28 cellular contexts compared by ENCODE assay signal in the genomic region with DNA sequence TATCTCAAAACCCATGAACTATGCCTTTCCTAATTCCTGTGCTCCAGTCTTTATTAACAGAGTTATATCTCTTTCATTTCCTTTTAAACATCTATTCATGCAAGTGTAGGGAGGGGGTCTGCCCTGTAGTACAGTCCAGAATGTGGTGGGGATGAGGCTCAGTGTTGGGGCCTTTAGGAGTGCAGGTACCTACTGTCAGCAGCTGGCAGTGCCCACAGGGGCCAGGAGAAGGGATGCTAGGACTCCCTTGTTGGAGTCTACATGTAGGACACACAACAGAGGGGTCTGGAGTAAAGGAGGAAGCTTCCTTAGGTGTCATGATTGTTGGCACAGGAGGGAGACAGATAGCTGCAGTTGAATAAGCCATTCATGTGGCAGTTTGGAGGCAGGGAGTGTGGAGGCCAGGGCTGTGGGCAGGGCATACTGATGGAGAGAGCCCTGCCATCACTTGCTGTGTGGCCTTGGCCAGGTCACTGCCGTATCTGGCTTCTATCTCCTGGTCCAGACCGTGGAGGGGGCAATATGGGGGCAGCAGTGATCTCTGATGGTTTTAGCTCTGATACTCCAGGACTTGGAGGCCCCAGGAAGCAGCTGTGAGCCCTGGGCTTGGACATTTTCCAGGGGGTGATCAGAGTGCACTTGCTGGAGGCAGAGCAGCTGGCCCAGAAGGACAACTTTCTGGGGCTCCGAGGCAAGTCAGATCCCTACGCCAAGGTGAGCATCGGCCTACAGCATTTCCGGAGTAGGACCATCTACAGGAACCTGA. TPM values are rescaled to one million over a fixed set of nuclear protein-coding genes. Genes with fewer than 3 reads are reported as not detected.
DNase-seq lines count a peak whose midpoint lies in the region; ATAC-seq lines count a peak whose summit lies in the region.
"Had no signal": no experiment of that assay in that cellular context is flagged by ENCODE, and none has a peak within 500 bp of the region (broad histone marks: within the 10 kb centered on the region; RNA-seq: fewer than 3 reads in every experiment).

No MANE protein-coding gene starts in this region.

- H3K36me3 ChIP-seq in SJCRH30 = no peaks in the 10 kb centered on the region
- H3K36me3 ChIP-seq: SJSA1 had no signal

- no peaks in the 10 kb centered on the region for H3K9me3 Mint-ChIP-seq in stimulated activated naive CD8-positive, alpha-beta T cell treated with anti-CD3 and anti-CD28 coated beads, Interleukin-15, Interleukin-2, amounts not matched to agents 100 ng/mL and 50 ng/mL, for 24 hours
- H3K9me3 Mint-ChIP-seq: CD4-positive, alpha-beta memory T cell had no signal

- peaks cover 12% of the 10 kb centered on the region for H3K27me3 Mint-ChIP-seq in stimulated activated naive CD8-positive, alpha-beta T cell treated with anti-CD3 and anti-CD28 coated beads, Interleukin-15, Interleukin-2, amounts not matched to agents 100 ng/mL and 50 ng/mL, for 24 hours

- no peaks in the 10 kb centered on the region for H3K27me3 ChIP-seq in SJCRH30
- H3K27me3 ChIP-seq: SJSA1 had no signal

- no peaks in the 10 kb centered on the region for H3K36me3 Mint-ChIP-seq in stimulated activated naive CD8-positive, alpha-beta T cell treated with anti-CD3 and anti-CD28 coated beads, Interleukin-15, Interleukin-2, amounts not matched to agents 100 ng/mL and 50 ng/mL, for 24 hours (ENCODE audit: low read depth)
- H3K36me3 Mint-ChIP-seq: CD4-positive, alpha-beta memory T cell; IgD-negative memory B cell had no signal

- DNase-seq in stimulated activated naive CD8-positive, alpha-beta T cell treated with anti-CD3 and anti-CD28 coated beads, Interleukin-15, Interleukin-2, amounts not matched to agents 100 U/mL and 50 U/mL, for 24 hours = no peak
- DNase-seq in SJCRH30 = peak; percentile 81 to 88
- DNase-seq in myocyte (ENCODE audit: low read depth) = peak; percentile 85
- DNase-seq in pons (ENCODE audit: low spot score) = no peak
- no peak for DNase-seq in OCI-M2 (lab: John Stamatoyannopoulos, UW; ENCODE audit: unreplicated experiment)
- DNase-seq in cortex of kidney (lab: John Stamatoyannopoulos, UW) = no peak
- DNase-seq: C1 segment of cervical spinal cord; CD4-positive, alpha-beta memory T cell; COR-L47; DMS79; EL; GF-D8; GOT3; NCI-H1048; NCI-H1417; NCI-H187; NCI-H2171 treated with DMSO at 0.1 percent for 48 hours; NCI-H345; NCI-H510A treated with DMSO at 0.1 percent for 48 hours; NCI-H748 treated with DMSO at 0.1 percent for 48 hours; NK-92 treated with Interleukin-12 subunit alpha and Interleukin-12 subunit beta, amount 100 ng/mL, for 24 hours; PC-9 had no signal

- no peaks in the 10 kb centered on the region for H3K4me1 Mint-ChIP-seq in stimulated activated naive CD8-positive, alpha-beta T cell treated with anti-CD3 and anti-CD28 coated beads, Interleukin-15, Interleukin-2, amounts not matched to agents 100 ng/mL and 50 ng/mL, for 24 hours (ENCODE audit: low read depth)
- H3K4me1 Mint-ChIP-seq: CD4-positive, alpha-beta memory T cell had no signal

- no peak overlapping the region for H3K4me3 ChIP-seq in SJCRH30
- H3K4me3 ChIP-seq: PC-9, SJSA1 had no signal

- H3K27ac ChIP-seq in SJCRH30 = peak overlapping the region; percentile 7; the same call in 1 of the 2 replicates
- H3K27ac ChIP-seq: KMS-11, PC-9, SJSA1 had no signal

- no peak for ATAC-seq in stimulated activated naive CD8-positive, alpha-beta T cell treated with anti-CD3 and anti-CD28 coated beads, Interleukin-15, Interleukin-2, amounts not matched to agents 100 U/mL and 50 U/mL, for 24 hours
- ATAC-seq: HCT116, Right ventricle myocardium inferior had no signal

- H3K9me3 ChIP-seq in SJCRH30 (replicated peaks) = no peaks in the 10 kb centered on the region
- H3K9me3 ChIP-seq: SJSA1 had no signal

- H3K27ac Mint-ChIP-seq in stimulated activated naive CD8-positive, alpha-beta T cell treated with anti-CD3 and anti-CD28 coated beads, Interleukin-15, Interleukin-2, amounts not matched to agents 100 ng/mL and 50 ng/mL, for 24 hours = peak overlapping the region; percentile 21
- H3K27ac Mint-ChIP-seq: CD4-positive, alpha-beta memory T cell; IgD-negative memory B cell had no signal

- peaks cover 58% of the 10 kb centered on the region for H3K4me1 ChIP-seq in SJCRH30
- H3K4me1 ChIP-seq: SJSA1 had no signal

- H3K4me3 Mint-ChIP-seq in stimulated activated naive CD8-positive, alpha-beta T cell treated with anti-CD3 and anti-CD28 coated beads, Interleukin-15, Interleukin-2, amounts not matched to agents 100 ng/mL and 50 ng/mL, for 24 hours = no peak overlapping the region
- H3K4me3 Mint-ChIP-seq: CD4-positive, alpha-beta memory T cell; IgD-negative memory B cell had no signal

RNA-seq across cellular contexts. Expression of gene ESYT3, which starts 29.5 kb away (rescaled TPM):
- total RNA-seq in SJCRH30 (2014; rRNA removed; shearing (Covaris generic)) = 0.56 and 0.69 TPM in 2 replicates
- 1.7 and 2.8 TPM in 2 replicates for total RNA-seq in myocyte
- polyA plus RNA-seq in myocyte (2012) = 8.6 TPM
- polyA plus RNA-seq: CD4-positive, alpha-beta memory T cell had no signal

Comparison
In these comparisons a context has a peak if more than half of its experiments do, and no peak if none do; other contexts are left out.
1. DNase-seq: peak in SJCRH30 (2 of 2) and myocyte (single experiment); none in stimulated activated naive CD8-positive, alpha-beta T cell treated with anti-CD3 and anti-CD28 coated beads, Interleukin-15, Interleukin-2, amounts not matched to agents 100 U/mL and 50 U/mL, for 24 hours (single experiment), pons (single experiment), OCI-M2 (single experiment) and cortex of kidney (single experiment).